ENCODE assay signal across 17 cellular contexts in genomic region chr15:83398591-83398990, GRCh38. TPM values are rescaled to one million over a fixed set of nuclear protein-coding genes. Genes with fewer than 3 reads are reported as not detected.
DNase-seq lines count a peak whose midpoint lies in the region; ATAC-seq and TF ChIP-seq lines count a peak whose summit lies in the region.
"Had no signal": no experiment of that assay in that cellular context is flagged by ENCODE, and none has a peak within 500 bp of the region (broad histone marks: within the 10 kb centered on the region; RNA-seq: fewer than 3 reads in every experiment).

No MANE protein-coding gene starts in this region.

- H3K27ac Mint-ChIP-seq in mesothelial cell of epicardium = no peak overlapping the region
- H3K27ac Mint-ChIP-seq: activated CD4-positive, alpha-beta T cell treated with anti-CD3 and anti-CD28 coated beads, Interleukin-2, amount 10 ng/mL, durations not matched to agents 24 days and 14 days; activated T-helper 1 cell treated with anti-CD3 and anti-CD28 coated beads, Interleukin-12 subunit alpha, Interleukin-12 subunit beta, Interleukin-2, Interleukin-4 antibody, amounts not matched to agents 30 ng/mL and 10 ng/mL and 1 ng/mL, durations not matched to agents 14 hours and 24 hours and 36 hours had no signal

- H3K27me3 Mint-ChIP-seq in mesothelial cell of epicardium (ENCODE audit: low read depth) = peaks cover 4% of the 10 kb centered on the region

- no peaks in the 10 kb centered on the region for H3K36me3 Mint-ChIP-seq in mesothelial cell of epicardium

- no peak overlapping the region for H3K4me2 ChIP-seq in smooth muscle cell

- H3K9me3 Mint-ChIP-seq in mesothelial cell of epicardium = no peaks in the 10 kb centered on the region
- H3K9me3 Mint-ChIP-seq: activated CD4-positive, alpha-beta T cell treated with anti-CD3 and anti-CD28 coated beads, Interleukin-2, amount 10 ng/mL, durations not matched to agents 24 days and 14 days; activated T-helper 1 cell treated with anti-CD3 and anti-CD28 coated beads, Interleukin-12 subunit alpha, Interleukin-12 subunit beta, Interleukin-2, Interleukin-4 antibody, amounts not matched to agents 30 ng/mL and 10 ng/mL and 1 ng/mL, durations not matched to agents 14 hours and 24 hours and 36 hours; neural crest cell had no signal

- DNase-seq in ELR (ENCODE audit: low read depth) = peak; percentile 75
- DNase-seq in NCI-H524 treated with DMSO at 0.1 percent for 48 hours (lab: John Stamatoyannopoulos, UW) = peak; percentile 74
- DNase-seq in smooth muscle cell (lab: John Stamatoyannopoulos, UW; ENCODE audit: unreplicated experiment) = no peak
- DNase-seq in UCSD-AML1 (lab: John Stamatoyannopoulos, UW; ENCODE audit: unreplicated experiment) = no peak
- DNase-seq in heart left ventricle = no peak
- DNase-seq in mesothelial cell of epicardium (ENCODE audit: low spot score in 2 of 2, unreplicated experiment in 2 of 2) = no peak
- DNase-seq: activated CD4-positive, alpha-beta T cell treated with anti-CD3 and anti-CD28 coated beads, Interleukin-2, amount 10 ng/mL, durations not matched to agents 24 days and 14 days; brain microvascular endothelial cell; hippocampal formation; NCI-H2107; substantia nigra; T-helper 1 cell had no signal

- peak overlapping the region; percentile 30 for H2AFZ ChIP-seq in smooth muscle cell (ENCODE audit: low read depth)

- peaks cover 4% of the 10 kb centered on the region for H3K4me1 Mint-ChIP-seq in mesothelial cell of epicardium
- H3K4me1 Mint-ChIP-seq: activated CD4-positive, alpha-beta T cell treated with anti-CD3 and anti-CD28 coated beads, Interleukin-2, amount 10 ng/mL, durations not matched to agents 24 days and 14 days had no signal

- WGBS in smooth muscle cell (ENCODE audit: low lambda C conversion rate) = 29% methylated on average over 8 of the region's 8 CpGs
- 66 to 73% (median 70%) methylated on average over 8 of the region's 8 CpGs for WGBS in heart left ventricle, 4 donors

- no peaks in the 10 kb centered on the region for H4K20me1 ChIP-seq in smooth muscle cell (ENCODE audit: low read depth)

- H3K36me3 ChIP-seq in smooth muscle cell (ENCODE audit: low read depth) (no peaks in the 10 kb centered on the region), heart left ventricle (no peaks in the 10 kb centered on the region)
- H3K36me3 ChIP-seq: brain microvascular endothelial cell had no signal

- H3K4me1 ChIP-seq in smooth muscle cell (ENCODE audit: low read depth) (peaks cover 8% of the 10 kb centered on the region), heart left ventricle (peaks cover 0 to 7% (median 0%) of the 10 kb centered on the region in 12 donors)

- intact Hi-C loops in heart left ventricle (cut with DNase I) = no loop called here

- no peak overlapping the region for H3K4me3 Mint-ChIP-seq in mesothelial cell of epicardium
- H3K4me3 Mint-ChIP-seq: activated CD4-positive, alpha-beta T cell treated with anti-CD3 and anti-CD28 coated beads, Interleukin-2, amount 10 ng/mL, durations not matched to agents 24 days and 14 days; activated T-helper 1 cell treated with anti-CD3 and anti-CD28 coated beads, Interleukin-12 subunit alpha, Interleukin-12 subunit beta, Interleukin-2, Interleukin-4 antibody, amounts not matched to agents 30 ng/mL and 10 ng/mL and 1 ng/mL, durations not matched to agents 14 hours and 24 hours and 36 hours; neural crest cell had no signal

- no peaks in the 10 kb centered on the region for H3K9me3 ChIP-seq in smooth muscle cell (replicated peaks; ENCODE audit: low read depth)
- no peaks in the 10 kb centered on the region for H3K9me3 ChIP-seq in heart left ventricle

- H3K27ac ChIP-seq in smooth muscle cell (ENCODE audit: low read depth) (no peak overlapping the region), heart left ventricle (no peak overlapping the region)
- H3K27ac ChIP-seq: brain microvascular endothelial cell, HL-60 had no signal

- no peak overlapping the region for H3K4me3 ChIP-seq in smooth muscle cell
- no peak overlapping the region for H3K4me3 ChIP-seq in heart left ventricle

- no peak for TF ChIP-seq CTCF in smooth muscle cell (IDR thresholded peaks at IDR 0.05; ENCODE audit: borderline replicate concordance, insufficient read depth, poor library complexity, severe bottlenecking)
- no peak for TF ChIP-seq CTCF in heart left ventricle (IDR thresholded peaks at IDR 0.05)
- no peak for TF ChIP-seq CTCF in mesothelial cell of epicardium (IDR thresholded peaks at IDR 0.05; ENCODE audit: unreplicated experiment)

- no peaks in the 10 kb centered on the region for H3F3A ChIP-seq in smooth muscle cell (ENCODE audit: low read depth)

- H3K27me3 ChIP-seq in smooth muscle cell (ENCODE audit: low read depth) (peaks cover 4% of the 10 kb centered on the region), heart left ventricle (peaks cover 0 to 22% (median 0%) of the 10 kb centered on the region in 9 donors)
- H3K27me3 ChIP-seq: brain microvascular endothelial cell had no signal

- no peak overlapping the region for H3K9ac ChIP-seq in smooth muscle cell (ENCODE audit: low read depth)

- no peak for TF ChIP-seq POLR2A in heart left ventricle (IDR thresholded peaks at IDR 0.05)

- H3K79me2 ChIP-seq in smooth muscle cell (ENCODE audit: low read depth) = no peaks in the 10 kb centered on the region

- ATAC-seq in esophagus mucosa (peak; percentile 74), heart left ventricle (no peak)

RNA-seq across cellular contexts. Expression of gene SH3GL3, which starts 48.5 kb away (rescaled TPM):
- 3.3 TPM for total RNA-seq in esophagus mucosa
- 2.2 and 2.7 TPM in 2 replicates for total RNA-seq in smooth muscle cell
- 0.50 and 1.5 TPM in 2 replicates for polyA plus RNA-seq in smooth muscle cell
- under 1 TPM in 1 of 9 donors, not detected in 8; 0.91 TPM for total RNA-seq in heart left ventricle
- not detected for polyA plus RNA-seq in heart left ventricle
- total RNA-seq in mesothelial cell of epicardium = 5.7 to 6.1 TPM (median 6.0 TPM) in 3 replicates
- total RNA-seq: activated CD4-positive, alpha-beta T cell treated with anti-CD3 and anti-CD28 coated beads, Interleukin-2, amount 10 ng/mL, durations not matched to agents 24 days and 14 days; activated T-helper 1 cell treated with anti-CD3 and anti-CD28 coated beads, Interleukin-12 subunit alpha, Interleukin-12 subunit beta, Interleukin-2, Interleukin-4 antibody, amounts not matched to agents 30 ng/mL and 10 ng/mL and 1 ng/mL, durations not matched to agents 14 hours and 24 hours and 36 hours had no signal
- polyA plus RNA-seq: liver had no signal

Comparison
In these comparisons a context has a peak if more than half of its experiments do, and no peak if none do; other contexts are left out.
1. DNase-seq: peak in ELR (single experiment) and NCI-H524 treated with DMSO at 0.1 percent for 48 hours (single experiment); none in smooth muscle cell (single experiment), UCSD-AML1 (single experiment), heart left ventricle (0 of 5) and mesothelial cell of epicardium (0 of 2).